8 cellular contexts compared by ENCODE assay signal in genomic region chr1:193058529-193059281, GRCh38. TPM values are rescaled to one million over a fixed set of nuclear protein-coding genes. Genes with fewer than 3 reads are reported as not detected.
A peak's percentile ranks its signal among the peaks of the same experiment; 100 is the strongest.
DNase-seq lines count a peak whose midpoint lies in the region; ATAC-seq and TF ChIP-seq lines count a peak whose summit lies in the region.

No MANE protein-coding gene starts in this region.

- peak overlapping the region; percentile 93 to 99 (median 96) for H3K9ac ChIP-seq in BLaER1 treated with 17β-estradiol and CSF1 and Interleukin-3, amounts not matched to agents 10 nM and 100 nM
- H3K9ac ChIP-seq in OCI-LY3 (ENCODE audit: low read length) = peak overlapping the region; percentile 96

- peaks cover 99% of the 10 kb centered on the region for H3K79me2 ChIP-seq in OCI-LY3 (ENCODE audit: low read length)

- ATAC-seq in GM19025 (IDR thresholded peaks at IDR 0.05; ENCODE audit: low read depth, unreplicated experiment) (peak; percentile 37), HG03280 (IDR thresholded peaks at IDR 0.05; ENCODE audit: unreplicated experiment) (peak; percentile 41), thoracic aorta (ENCODE audit: insufficient number of reproducible peaks, low FRiP score, low read depth) (peak; percentile 9)

- peak overlapping the region; percentile 87 to 97 (median 96) for H3K27ac ChIP-seq in BLaER1 treated with 17β-estradiol and CSF1 and Interleukin-3, amounts not matched to agents 10 nM and 100 nM
- H3K27ac ChIP-seq in OCI-LY3 (ENCODE audit: low read length) = peak overlapping the region; percentile 86
- peak overlapping the region; percentile 97 to 98 for H3K27ac ChIP-seq in thoracic aorta

- H2AFZ ChIP-seq in OCI-LY3 (ENCODE audit: low read depth, low read length) = peak overlapping the region; percentile 59; the same call in 1 of the 2 replicates
- peak overlapping the region; percentile 43 for H2AFZ ChIP-seq in neuron (ENCODE audit: low read depth, low read length)

- peak overlapping the region; percentile 72 to 93 (median 89) for H3K4me2 ChIP-seq in BLaER1 treated with 17β-estradiol and CSF1 and Interleukin-3, amounts not matched to agents 10 nM and 100 nM
- H3K4me2 ChIP-seq in OCI-LY3 (ENCODE audit: low read length) = peak overlapping the region; percentile 82

- peaks cover 0 to 13% (median 9%) of the 10 kb centered on the region in 11 experiments; a peak in 18 of 22 replicates for H3K9me3 ChIP-seq in BLaER1 treated with 17β-estradiol and CSF1 and Interleukin-3, amounts not matched to agents 10 nM and 100 nM (replicated peaks in 1 of 11)
- H3K9me3 ChIP-seq in OCI-LY3 (ENCODE audit: insufficient read depth, low read length) (no peaks in the 10 kb centered on the region), neuron (ENCODE audit: low read length) (peaks cover 2% of the 10 kb centered on the region), thoracic aorta (no peaks in the 10 kb centered on the region)

- DNase-seq in activated T-cell treated with anti-CD3 and anti-CD28 coated beads for 48 hours (ENCODE audit: low read depth) (peak; percentile 58), fibroblast of gingiva (ENCODE audit: low read depth) (peak; percentile 23), thoracic aorta (ENCODE audit: low spot score) (no peak)

- no peaks in the 10 kb centered on the region for H3K27me3 ChIP-seq in BLaER1 treated with 17β-estradiol and CSF1 and Interleukin-3, amounts not matched to agents 10 nM and 100 nM
- no peaks in the 10 kb centered on the region for H3K27me3 ChIP-seq in OCI-LY3 (ENCODE audit: low read depth, low read length)
- H3K27me3 ChIP-seq in neuron (ENCODE audit: insufficient read depth, low read length) = no peaks in the 10 kb centered on the region
- no peaks in the 10 kb centered on the region for H3K27me3 ChIP-seq in thoracic aorta (replicated peaks; ENCODE audit: insufficient read depth)

- peaks cover 2 to 35% (median 22%) of the 10 kb centered on the region in 11 experiments; a peak in 18 of 22 replicates for H4K20me1 ChIP-seq in BLaER1 treated with 17β-estradiol and CSF1 and Interleukin-3, amounts not matched to agents 10 nM and 100 nM
- peaks cover 36% of the 10 kb centered on the region for H4K20me1 ChIP-seq in OCI-LY3 (ENCODE audit: insufficient read depth, low read length)

- H3K4me3 ChIP-seq in BLaER1 treated with 17β-estradiol and CSF1 and Interleukin-3, amounts not matched to agents 10 nM and 100 nM = peak overlapping the region; percentile 79 to 97 (median 92)
- peak overlapping the region; percentile 87 for H3K4me3 ChIP-seq in OCI-LY3 (ENCODE audit: low read length)
- H3K4me3 ChIP-seq in neuron (ENCODE audit: low read length) = peak overlapping the region; percentile 75
- peak overlapping the region; percentile 86 for H3K4me3 ChIP-seq in thoracic aorta

- peaks cover 0 to 35% (median 17%) of the 10 kb centered on the region in 11 experiments; a peak in 18 of 22 replicates for H3K36me3 ChIP-seq in BLaER1 treated with 17β-estradiol and CSF1 and Interleukin-3, amounts not matched to agents 10 nM and 100 nM
- peaks cover 17% of the 10 kb centered on the region for H3K36me3 ChIP-seq in OCI-LY3 (replicated peaks; ENCODE audit: low read depth, low read length)
- no peaks in the 10 kb centered on the region for H3K36me3 ChIP-seq in neuron (ENCODE audit: insufficient read depth, low read length)
- H3K36me3 ChIP-seq in thoracic aorta = no peaks in the 10 kb centered on the region

- peaks cover 23 to 49% (median 31%) of the 10 kb centered on the region in 10 experiments for H3K4me1 ChIP-seq in BLaER1 treated with 17β-estradiol and CSF1 and Interleukin-3, amounts not matched to agents 10 nM and 100 nM
- H3K4me1 ChIP-seq in OCI-LY3 (ENCODE audit: low read length) (peaks cover 26% of the 10 kb centered on the region), neuron (ENCODE audit: insufficient read depth, low read length) (peaks cover 18% of the 10 kb centered on the region), thoracic aorta (ENCODE audit: control insufficient read depth in 1 of 2, low read depth in 2 of 2) (peaks cover 33 to 34% of the 10 kb centered on the region in 2 donors)

- TF ChIP-seq CTCF in OCI-LY3 (IDR thresholded peaks at IDR 0.05; ENCODE audit: low read depth, low read length) = no peak
- no peak for TF ChIP-seq CTCF in thoracic aorta (IDR thresholded peaks at IDR 0.05)

RNA-seq across cellular contexts. Expression of gene UCHL5, which starts 0.5 kb away (rescaled TPM):
- total RNA-seq in thoracic aorta = 10 to 100 TPM; 21.0 to 40.8 TPM

RNA-seq across cellular contexts. Expression of gene RO60, which starts 0.7 kb away (rescaled TPM):
- 100 to 1,000 TPM in 1 of 2 donors, 10 to 100 TPM in 1; 66.3 to 124 TPM for total RNA-seq in thoracic aorta

RNA-seq across cellular contexts. Expression of gene GLRX2, which starts 46.5 kb away (rescaled TPM):
- total RNA-seq in thoracic aorta = 1 to 10 TPM; 4.7 to 8.3 TPM
